ENCODE assay signal across 9 cellular contexts in genomic region chr17:77444653-77445029, GRCh38.
DNase-seq lines count a peak whose midpoint lies in the region; ATAC-seq and TF ChIP-seq lines count a peak whose summit lies in the region.
"Had no signal": no experiment of that assay in that cellular context is flagged by ENCODE, and none has a peak within 500 bp of the region (broad histone marks: within the 10 kb centered on the region; RNA-seq: fewer than 3 reads in every experiment).

No MANE protein-coding gene starts in this region.

- peaks cover 2% of the 10 kb centered on the region for H3K9me3 Mint-ChIP-seq in neural progenitor cell

- H3K4me1 ChIP-seq in neural progenitor cell = peaks cover 8% of the 10 kb centered on the region

- H3K4me3 ChIP-seq in cardiac fibroblast (replicated peaks in 1 of 2; ENCODE audit: low read depth in 2 of 2, low read length in 2 of 2) (no peak overlapping the region), neural progenitor cell (no peak overlapping the region)

- H3K4me1 Mint-ChIP-seq in neural progenitor cell = peaks cover 50% of the 10 kb centered on the region

- peaks cover 2% of the 10 kb centered on the region for H3K27me3 Mint-ChIP-seq in neural progenitor cell (ENCODE audit: insufficient read depth, low read depth)

- H2AFZ ChIP-seq in neural progenitor cell (replicated peaks) = no peak overlapping the region

- H3K79me2 ChIP-seq in neural progenitor cell (ENCODE audit: low read depth) = peaks cover 91% of the 10 kb centered on the region

- peaks cover 11% of the 10 kb centered on the region for H3F3A ChIP-seq in neural progenitor cell (ENCODE audit: low read depth)

- H3K27me3 ChIP-seq in neural progenitor cell = no peaks in the 10 kb centered on the region

- TF ChIP-seq CTCF in cardiac fibroblast (IDR thresholded peaks at IDR 0.05; ENCODE audit: low read depth, low read length) = no peak
- no peak for TF ChIP-seq CTCF in neural progenitor cell (IDR thresholded peaks at IDR 0.05)

- no peaks in the 10 kb centered on the region for H3K9me3 ChIP-seq in neural progenitor cell (ENCODE audit: low read depth)

- no peak overlapping the region for H3K4me2 ChIP-seq in neural progenitor cell

- H4K20me1 ChIP-seq in neural progenitor cell (ENCODE audit: low read depth) = peaks cover 64% of the 10 kb centered on the region

- DNase-seq in DMS 273 (lab: John Stamatoyannopoulos, UW; ENCODE audit: unreplicated experiment) = peak; percentile 81
- peak; percentile 54 to 83 for DNase-seq in cardiac fibroblast (ENCODE audit: low read depth in 2 of 2)
- no peak for DNase-seq in neural progenitor cell (ENCODE audit: low spot score)
- DNase-seq in NOMO-1 treated with DMSO at 0.1 percent for 48 hours (lab: John Stamatoyannopoulos, UW; ENCODE audit: unreplicated experiment) = no peak
- no peak for DNase-seq in effector CD4-positive, alpha-beta T cell
- DNase-seq in effector CD8-positive, alpha-beta T cell (lab: John Stamatoyannopoulos, UW) = no peak
- no peak for DNase-seq in activated gamma-delta T cell treated with Interleukin-2 at 50 U/mL for 16 hours

- ATAC-seq in HG03342 (IDR thresholded peaks at IDR 0.05; ENCODE audit: unreplicated experiment) = peak; percentile 16
- ATAC-seq: HCT116 had no signal

- H3K9ac ChIP-seq in neural progenitor cell = no peak overlapping the region

- peaks cover 10% of the 10 kb centered on the region for H3K36me3 Mint-ChIP-seq in neural progenitor cell

- peak overlapping the region; percentile 48 for H3K4me3 Mint-ChIP-seq in neural progenitor cell

- H3K27ac Mint-ChIP-seq in neural progenitor cell = peak overlapping the region; percentile 70

- H3K36me3 ChIP-seq in neural progenitor cell = no peaks in the 10 kb centered on the region

- H3K27ac ChIP-seq in neural progenitor cell = no peak overlapping the region

Comparison
In these comparisons a context has a peak if more than half of its experiments do, and no peak if none do; other contexts are left out.
1. DNase-seq: peak in DMS 273 (single experiment) and cardiac fibroblast (2 of 2); none in neural progenitor cell (single experiment), NOMO-1 treated with DMSO at 0.1 percent for 48 hours (single experiment), effector CD4-positive, alpha-beta T cell (single experiment), effector CD8-positive, alpha-beta T cell (single experiment) and activated gamma-delta T cell treated with Interleukin-2 at 50 U/mL for 16 hours (single experiment).